Comparison of ENCODE assay signal across 1 cellular context in genomic region chr14:58865520-58866281, GRCh38.
TF ChIP-seq lines count a peak whose summit lies in the region.

No MANE protein-coding gene starts in this region.

TF ChIP-seq in GM23338, 12 proteins besides CTCF, POLR2A, EP300 and RAD21 (continued from another document):
- TF ChIP-seq ZNF462 (CRISPR knock-in tag; IDR thresholded peaks at IDR 0.05) (no peak), REST (IDR thresholded peaks at IDR 0.05; ENCODE audit: unreplicated experiment) (no peak)
